ENCODE assay signal across 8 cellular contexts in the genomic region with DNA sequence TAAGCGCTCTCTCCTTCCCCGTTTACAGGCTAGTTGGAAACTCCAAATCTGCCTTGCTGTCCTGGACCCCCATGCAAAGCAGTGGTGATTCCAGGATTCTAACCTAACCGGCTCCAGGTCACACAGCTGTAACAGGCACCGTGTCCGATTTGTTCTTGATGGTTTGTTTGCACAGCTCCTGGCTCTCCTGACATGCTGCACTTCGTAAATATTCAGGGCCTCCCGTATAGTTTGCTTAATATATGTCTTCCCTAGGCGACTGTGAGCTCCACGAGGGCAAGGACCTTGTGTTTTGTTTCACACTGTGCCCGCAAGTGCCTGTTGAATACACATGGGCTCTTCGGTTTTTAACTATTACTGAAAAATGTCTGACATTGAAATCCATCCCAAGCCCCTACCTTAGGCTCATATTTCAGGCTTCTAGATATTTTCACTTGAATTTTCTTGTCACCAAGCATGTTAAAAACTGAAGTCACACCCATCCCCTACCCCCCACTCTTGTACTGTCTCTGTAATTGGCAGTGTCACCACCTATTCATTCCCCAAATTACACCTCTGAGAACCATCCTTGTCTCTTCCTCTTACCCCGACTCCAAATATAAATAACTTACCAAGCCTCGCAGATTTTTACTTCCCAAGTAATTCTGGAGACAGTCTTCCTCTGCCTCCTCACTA. TPM values are rescaled to one million over a fixed set of nuclear protein-coding genes. Genes with fewer than 3 reads are reported as not detected.
DNase-seq lines count a peak whose midpoint lies in the region; ATAC-seq and TF ChIP-seq lines count a peak whose summit lies in the region.

No MANE protein-coding gene starts in this region.

- H3K9ac ChIP-seq in NT2/D1 (ENCODE audit: insufficient read length, low read depth) = peak overlapping the region; percentile 97

- H3K36me3 ChIP-seq in NT2/D1 (ENCODE audit: insufficient read depth, insufficient read length, low read length) (peaks cover 9% of the 10 kb centered on the region), left ventricle myocardium inferior (no peaks in the 10 kb centered on the region), thoracic aorta (no peaks in the 10 kb centered on the region)

- ATAC-seq in thoracic aorta (ENCODE audit: insufficient number of reproducible peaks, low FRiP score, low read depth) (no peak), HG03159 (IDR thresholded peaks at IDR 0.05; ENCODE audit: unreplicated experiment) (no peak)

- H3K9me3 ChIP-seq in NT2/D1 (ENCODE audit: insufficient read depth, low read length) = no peaks in the 10 kb centered on the region
- H3K9me3 ChIP-seq in left ventricle myocardium inferior (replicated peaks) = no peaks in the 10 kb centered on the region
- no peaks in the 10 kb centered on the region for H3K9me3 ChIP-seq in thoracic aorta

- H3K27me3 ChIP-seq in NT2/D1 (ENCODE audit: insufficient read depth, insufficient read length) (no peaks in the 10 kb centered on the region), left ventricle myocardium inferior (ENCODE audit: low read depth) (no peaks in the 10 kb centered on the region), thoracic aorta (replicated peaks; ENCODE audit: insufficient read depth) (no peaks in the 10 kb centered on the region)

- intact Hi-C loops in left ventricle myocardium inferior (cut with micrococcal nuclease) = no loop called here

- H3K4me1 ChIP-seq in NT2/D1 (ENCODE audit: insufficient read depth, insufficient read length) (peaks cover 2% of the 10 kb centered on the region), left ventricle myocardium inferior (peaks cover 54% of the 10 kb centered on the region), thoracic aorta (ENCODE audit: control insufficient read depth in 1 of 2, low read depth in 2 of 2) (peaks cover 25 to 40% of the 10 kb centered on the region in 2 donors)

- peak overlapping the region; percentile 82 for H3K4me3 ChIP-seq in NT2/D1 (ENCODE audit: insufficient read length, low read depth)
- peak overlapping the region; percentile 98 for H3K4me3 ChIP-seq in left ventricle myocardium inferior
- H3K4me3 ChIP-seq in thoracic aorta = peak overlapping the region; percentile 83

- peak; percentile 67 for DNase-seq in NCI-H2227 (lab: John Stamatoyannopoulos, UW; ENCODE audit: unreplicated experiment)
- DNase-seq in NCI-H2227 treated with DMSO at 0.1 percent for 48 hours (lab: John Stamatoyannopoulos, UW) = no peak
- DNase-seq in NT2/D1 (ENCODE audit: low read depth, low spot score) = no peak
- no peak for DNase-seq in left ventricle myocardium inferior
- DNase-seq in thoracic aorta (ENCODE audit: low spot score) = no peak
- no peak for DNase-seq in DMS 273 treated with DMSO at 0.1 percent for 48 hours (lab: John Stamatoyannopoulos, UW)
- no peak for DNase-seq in cerebellar cortex (ENCODE audit: low spot score)

- H3K27ac ChIP-seq in left ventricle myocardium inferior (replicated peaks) = peak overlapping the region; percentile 98
- H3K27ac ChIP-seq in thoracic aorta = peak overlapping the region; percentile 90 to 97

- TF ChIP-seq CTCF in left ventricle myocardium inferior (IDR thresholded peaks at IDR 0.05; ENCODE audit: borderline replicate concordance) = no peak
- no peak for TF ChIP-seq CTCF in thoracic aorta (IDR thresholded peaks at IDR 0.05)

RNA-seq across cellular contexts. Expression of gene PUM2, which starts 1.0 kb away (rescaled TPM):
- 69.8 TPM for total RNA-seq in left ventricle myocardium inferior
- total RNA-seq in thoracic aorta = 10 to 100 TPM; 45.4 to 88.7 TPM
